Comparison of ENCODE assay signal across 1 cellular context in genomic region chr12:118061876-118062791, GRCh38.
TF ChIP-seq lines count a peak whose summit lies in the region.

No MANE protein-coding gene starts in this region.

TF ChIP-seq in K562, 482 proteins besides CTCF, POLR2A, EP300 and RAD21 (continued from another document):
- TF ChIP-seq ZNF407 (IDR thresholded peaks at IDR 0.05; ENCODE audit: low read depth) = no peak
